21 cellular contexts compared by ENCODE assay signal in genomic region chr4:41535911-41536361, GRCh38. TPM values are rescaled to one million over a fixed set of nuclear protein-coding genes. Genes with fewer than 3 reads are reported as not detected.
DNase-seq lines count a peak whose midpoint lies in the region; ATAC-seq, FAIRE-seq and TF ChIP-seq lines count a peak whose summit lies in the region.
"Had no signal": no experiment of that assay in that cellular context is flagged by ENCODE, and none has a peak within 500 bp of the region (broad histone marks: within the 10 kb centered on the region; RNA-seq: fewer than 3 reads in every experiment).

No MANE protein-coding gene starts in this region.

- peak overlapping the region; percentile 38 to 65; a peak in 5 of 6 replicates for H3K27ac ChIP-seq in A549
- H3K27ac ChIP-seq in dorsolateral prefrontal cortex, result peak overlapping the region in 50 of 59 donors; percentile 3 to 82 (median 55)
- peak overlapping the region; percentile 90 for H3K27ac ChIP-seq in psoas muscle
- H3K27ac ChIP-seq in Peyer's patch, result peak overlapping the region in 1 of 4 donors; percentile 5
- H3K27ac ChIP-seq in RWPE1, result no peak overlapping the region
- H3K27ac ChIP-seq: cardiac muscle cell, neural progenitor cell had no signal

- peak overlapping the region; percentile 43 for H3K4me2 ChIP-seq in A549
- H3K4me2 ChIP-seq: neural progenitor cell, PC-9 had no signal

- intact Hi-C loops in dorsolateral prefrontal cortex (cut with DNase I) (no loop called here), psoas muscle (cut with DNase I) (no loop called here)

- no peak for TF ChIP-seq EP300 in A549 (IDR thresholded peaks at IDR 0.05)

- 39% methylated on average over 6 of the region's 6 CpGs for WGBS in A549 (ENCODE audit: missing lambda C conversion rate)
- 48 to 57% (median 50%) methylated on average over 6 of the region's 6 CpGs for WGBS in psoas muscle, 3 donors

- TF ChIP-seq CTCF in A549 (IDR thresholded peaks at IDR 0.05) (no peak), dorsolateral prefrontal cortex (IDR thresholded peaks at IDR 0.05 in 54 of 56, conservative IDR thresholded peaks at IDR 0.05 in 2 of 56; ENCODE audit: low read depth in 1 of 56, partially characterized antibody in 56 of 56) (no peak), psoas muscle (IDR thresholded peaks at IDR 0.05) (no peak), Peyer's patch (IDR thresholded peaks at IDR 0.05) (no peak), RWPE1 (conservative IDR thresholded peaks at IDR 0.05; ENCODE audit: low read depth) (no peak)

- TF ChIP-seq RAD21 in A549 (conservative IDR thresholded peaks at IDR 0.05 in 1 of 2, IDR thresholded peaks at IDR 0.05 in 1 of 2), result no peak

- no peak for DNase-seq in A549 (ENCODE audit: low read depth in 1 of 2, low spot score in 1 of 2)
- peak; percentile 24 for DNase-seq in NCI-H2029 (lab: John Stamatoyannopoulos, UW)
- DNase-seq in dorsolateral prefrontal cortex, result no peak
- DNase-seq in psoas muscle, result no peak
- DNase-seq in stimulated activated CD4-positive, alpha-beta T cell treated with anti-CD3 and anti-CD28 coated beads, Interleukin-1b, Interleukin-23, amount 100 ng/mL, for 48 hours, result no peak
- no peak for DNase-seq in Peyer's patch
- no peak for DNase-seq in stimulated activated CD4-positive, alpha-beta T cell treated with anti-CD3 and anti-CD28 coated beads, Interleukin-4, amount 100 ng/mL, for 1 hour
- no peak for DNase-seq in RWPE1 (ENCODE audit: low spot score)
- DNase-seq: activated CD4-positive, alpha-beta memory T cell treated with anti-CD3 and anti-CD28 coated beads, Interleukin-2, amount 10 ng/mL, durations not matched to agents 7 days and 5 days; activated CD4-positive, CD25-positive, alpha-beta regulatory T cell; activated naive CD4-positive, alpha-beta T cell treated with Interleukin-2 at 50 U/mL for 16 hours; amniotic stem cell; GDM1; left colon; NCI-H1436 treated with DMSO at 0.1 percent for 48 hours; PC-9; T-helper 9 cell had no signal

- H3K27me3 ChIP-seq in dorsolateral prefrontal cortex (no peaks in the 10 kb centered on the region), psoas muscle (ENCODE audit: insufficient read depth in 3 of 3, low read length in 2 of 3) (no peaks in the 10 kb centered on the region), Peyer's patch (no peaks in the 10 kb centered on the region)
- H3K27me3 ChIP-seq: neural progenitor cell had no signal

- H3K36me3 ChIP-seq in psoas muscle (ENCODE audit: insufficient read depth in 1 of 2, low read depth in 1 of 2), result no peaks in the 10 kb centered on the region
- no peaks in the 10 kb centered on the region for H3K36me3 ChIP-seq in Peyer's patch
- H3K36me3 ChIP-seq: cardiac muscle cell, neural progenitor cell had no signal

- ATAC-seq in A549 (no peak), psoas muscle (no peak)
- ATAC-seq: esophagus mucosa, left colon had no signal

- no peaks in the 10 kb centered on the region for H3K9me3 ChIP-seq in A549
- H3K9me3 ChIP-seq in psoas muscle, result no peaks in the 10 kb centered on the region
- no peaks in the 10 kb centered on the region for H3K9me3 ChIP-seq in Peyer's patch

- no peak for FAIRE-seq in A549 (lab: Jason Lieb, UNC)
- FAIRE-seq: GM19239 had no signal

- CTCF ChIA-PET in A549 (lab: Yijun Ruan, JAX) (interaction anchor here (1.3 kb wide), 1 partner anchor 218 kb away, joined by 4 read pairs; no protein-coding TSS in a partner anchor), RWPE1 (lab: Yijun Ruan, JAX) (no interaction called here)

- TF ChIP-seq POLR2A in A549 (IDR thresholded peaks at IDR 0.05; ENCODE audit: low read length) (no peak), Peyer's patch (IDR thresholded peaks at IDR 0.05) (no peak)

- POLR2A ChIA-PET in A549 (lab: Yijun Ruan, JAX) (no interaction called here), RWPE1 (lab: Yijun Ruan, JAX; ENCODE audit: low non-redundant PET) (no interaction called here)

- H3K4me3 ChIP-seq in A549, result no peak overlapping the region
- H3K4me3 ChIP-seq in dorsolateral prefrontal cortex, result no peak overlapping the region
- no peak overlapping the region for H3K4me3 ChIP-seq in psoas muscle
- no peak overlapping the region for H3K4me3 ChIP-seq in Peyer's patch
- H3K4me3 ChIP-seq: cardiac muscle cell, neural progenitor cell, PC-9 had no signal

- peaks cover 88% of the 10 kb centered on the region for H3K4me1 ChIP-seq in A549
- peaks cover 61% of the 10 kb centered on the region for H3K4me1 ChIP-seq in psoas muscle
- no peaks in the 10 kb centered on the region for H3K4me1 ChIP-seq in Peyer's patch

TF ChIP-seq in A549, 52 proteins besides CTCF, POLR2A, EP300 and RAD21:
- no peak for TF ChIP-seq RCOR1 (IDR thresholded peaks at IDR 0.05; ENCODE audit: low read depth, low read length)
- TF ChIP-seq RNF2 (IDR thresholded peaks at IDR 0.05; ENCODE audit: borderline replicate concordance, low read depth), result no peak
- TF ChIP-seq CEBPB (IDR thresholded peaks at IDR 0.05), result no peak
- no peak for TF ChIP-seq SREBF2 (IDR thresholded peaks at IDR 0.05)
- no peak for TF ChIP-seq BCL3 (IDR thresholded peaks at IDR 0.05)

RNA-seq across cellular contexts. Expression of gene LIMCH1, which starts 2.0 kb away (rescaled TPM):
- polyA plus RNA-seq in A549 (2011; rRNA removed) (88.9 and 96.6 TPM in 2 replicates), A549 (2017; fragmentation: RNase III; extraction: RNeasy Plus Mini Kit Qiagen cat#74134 plus additional on column Dnase treatment) (51.6 to 53.9 TPM (median 52.9 TPM) in 3 replicates), psoas muscle (10 to 100 TPM; 14.2 to 51.2 (median 26.5) TPM)
- 23.0 and 23.6 TPM in 2 replicates for polyA plus RNA-seq in A549 (2012; cell fraction: cytosol; rRNA removed)
- polyA plus RNA-seq in A549 (2012; cell fraction: nucleus; rRNA removed), result 111 and 136 TPM in 2 replicates
- 103 and 125 TPM in 2 replicates for polyA minus RNA-seq in A549 (2011; rRNA and poly(A)+ RNA removed)
- total RNA-seq in dorsolateral prefrontal cortex (100 to 1,000 TPM; 126 to 357 (median 196) TPM), psoas muscle (100 to 1,000 TPM; 169 to 279 (median 185) TPM), Peyer's patch (10 to 100 TPM; 11.1 to 56.9 (median 20.4) TPM)
- total RNA-seq: activated CD4-positive, alpha-beta memory T cell treated with anti-CD3 and anti-CD28 coated beads, Interleukin-2, amount 10 ng/mL, durations not matched to agents 7 days and 5 days had no signal
